ENCODE assay signal across 39 cellular contexts in the genomic region with DNA sequence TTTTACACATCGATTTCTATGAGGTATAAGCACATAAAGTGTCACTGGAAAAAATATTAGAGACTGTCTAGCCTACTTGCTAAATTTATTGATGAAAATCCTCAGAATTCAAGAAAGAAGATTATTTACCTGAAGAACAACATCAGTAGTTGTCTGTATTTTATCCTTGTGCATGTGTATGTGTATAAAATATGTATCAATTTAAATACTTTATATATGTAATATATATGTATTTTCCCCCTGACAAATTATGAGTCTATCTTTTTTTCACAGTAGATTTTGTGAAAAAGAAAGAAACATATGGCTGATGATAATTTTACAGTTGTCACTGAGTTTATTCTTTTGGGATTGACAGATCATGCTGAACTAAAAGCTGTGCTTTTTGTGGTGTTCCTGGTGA. TPM values are rescaled to one million over a fixed set of nuclear protein-coding genes. Genes with fewer than 3 reads are reported as not detected.
"Had no signal": no experiment of that assay in that cellular context is flagged by ENCODE, and none has a peak within 500 bp of the region (broad histone marks: within the 10 kb centered on the region; RNA-seq: fewer than 3 reads in every experiment).

Gene OR5J2, plus strand, starts transcription at position 301 of the 400 bp plus-strand sequence. Its CDS starts 0 bp downstream, at position 301.

- H3K36me3 ChIP-seq: adrenal gland, ascending aorta, brain microvascular endothelial cell, breast epithelium, cardiac muscle cell had no signal

- H3K27ac ChIP-seq: adrenal gland, ascending aorta, body of pancreas, brain microvascular endothelial cell, breast epithelium, cardiac muscle cell had no signal

- H3K4me3 ChIP-seq: adrenal gland, ascending aorta, body of pancreas, breast epithelium, cardiac muscle cell had no signal

- H3K4me1 ChIP-seq: adrenal gland, ascending aorta, body of pancreas, breast epithelium had no signal

- H3K9me3 ChIP-seq: adrenal gland, body of pancreas had no signal

- H3K27me3 ChIP-seq: adrenal gland, ascending aorta, body of pancreas, brain microvascular endothelial cell, breast epithelium, cardiac muscle cell had no signal

- DNase-seq: activated effector memory CD4-positive, alpha-beta T cell treated with anti-CD3 and anti-CD28 coated beads, Interleukin-2, amount 50 U/mL, for 16 hours; activated effector memory CD4-positive, alpha-beta T cell treated with Interleukin-2 at 50 U/mL for 16 hours; activated gamma-delta T cell; activated gamma-delta T cell treated with Interleukin-2 at 50 U/mL for 16 hours; activated naive CD4-positive, alpha-beta T cell; activated naive CD4-positive, alpha-beta T cell treated with anti-CD3 and anti-CD28 coated beads for 36 hours; activated naive CD4-positive, alpha-beta T cell treated with anti-CD3 and anti-CD28 coated beads, Interleukin-2, amount 10 ng/mL, durations not matched to agents 7 days and 5 days; activated naive CD4-positive, alpha-beta T cell treated with anti-CD3 and anti-CD28 coated beads, Interleukin-2, amount 50 U/mL, for 16 hours; activated naive CD4-positive, alpha-beta T cell treated with Interleukin-2 at 50 U/mL for 16 hours; activated naive CD8-positive, alpha-beta T cell treated with anti-CD3 and anti-CD28 coated beads for 36 hours; activated naive CD8-positive, alpha-beta T cell treated with anti-CD3 and anti-CD28 coated beads, Interleukin-2, amount 10 ng/mL, durations not matched to agents 7 days and 5 days; activated naive CD8-positive, alpha-beta T cell treated with anti-CD3 and anti-CD28 coated beads, Interleukin-2, amount 50 U/mL, for 24 hours; activated T-cell treated with anti-CD3 and anti-CD28 coated beads, Interleukin-2, amount 50 U/mL, for 24 hours; activated T-cell treated with anti-CD3 and anti-CD28 coated beads, Interleukin-2, amount 50 U/mL, for 4 hours; activated T-cell treated with anti-CD3 and anti-CD28 coated beads, Interleukin-2, amount 50 U/mL, for 48 hours; activated T-cell treated with anti-CD3 and anti-CD28 coated beads, Interleukin-2, amount 50 U/mL, for 72 hours; adrenal gland; amniotic stem cell; amygdala; anterior cingulate cortex; aorta; body of pancreas; brain microvascular endothelial cell; caudate nucleus; central memory CD4-positive, alpha-beta T cell; cerebellar nuclear complex had no signal

- FAIRE-seq: astrocyte had no signal

- ATAC-seq: activated naive CD4-positive, alpha-beta T cell treated with anti-CD3 and anti-CD28 coated beads, Interleukin-2, amount 50 U/mL, for 72 hours; activated naive CD8-positive, alpha-beta T cell treated with anti-CD3 and anti-CD28 coated beads, Interleukin-2, amount 50 U/mL, for 24 hours; activated T-cell treated with anti-CD3 and anti-CD28 coated beads, Interleukin-2, amount 50 U/mL, for 4 hours; activated T-cell treated with anti-CD3 and anti-CD28 coated beads, Interleukin-2, amount 50 U/mL, for 72 hours; activated T-helper 17 cell treated with anti-CD3 and anti-CD28 coated beads, Interleukin-2, amount 50 U/mL, for 72 hours; body of pancreas had no signal

RNA-seq across cellular contexts. Expression of gene OR5J2, which starts in this region (rescaled TPM):
- total RNA-seq: activated naive CD4-positive, alpha-beta T cell treated with anti-CD3 and anti-CD28 coated beads for 36 hours; activated naive CD4-positive, alpha-beta T cell treated with anti-CD3 and anti-CD28 coated beads, Interleukin-2, amount 50 U/mL, for 72 hours; activated naive CD8-positive, alpha-beta T cell treated with anti-CD3 and anti-CD28 coated beads for 36 hours; activated naive CD8-positive, alpha-beta T cell treated with anti-CD3 and anti-CD28 coated beads, Interleukin-2, amount 10 ng/mL, durations not matched to agents 7 days and 5 days; activated T-cell treated with anti-CD3 and anti-CD28 coated beads, Interleukin-2, amount 50 U/mL, for 4 hours; activated T-cell treated with anti-CD3 and anti-CD28 coated beads, Interleukin-2, amount 50 U/mL, for 72 hours; activated T-helper 1 cell treated with anti-CD3 and anti-CD28 coated beads, Interleukin-12 subunit alpha, Interleukin-12 subunit beta, Interleukin-2, Interleukin-4 antibody, amounts not matched to agents 30 ng/mL and 10 ng/mL and 1 ng/mL, durations not matched to agents 14 hours and 24 hours and 36 hours; activated T-helper 17 cell treated with anti-CD3 and anti-CD28 coated beads, Interleukin-2, amount 50 U/mL, for 72 hours; activated T-helper 2 cell treated with anti-CD3 and anti-CD28 coated beads, Interferon-gamma antibody, Interleukin-2, Interleukin-4, amounts not matched to agents 10 μg/mL and 5 μg/mL and 100 μg/mL, durations not matched to agents 14 hours and 24 hours and 36 hours; adrenal gland; aorta; ascending aorta; astrocyte; body of pancreas; breast epithelium; bronchial epithelial cell; cardiac muscle cell; cardiac septum; cerebellum; chondrocyte had no signal
- polyA plus RNA-seq: adipose tissue, adrenal gland, aorta, cardiac muscle cell had no signal
